In genomic region chr11:112361396-112361795, GRCh38 we compare ENCODE assay signal across 15 cellular contexts.
DNase-seq lines count a peak whose midpoint lies in the region; ATAC-seq and TF ChIP-seq lines count a peak whose summit lies in the region.
"Had no signal": no experiment of that assay in that cellular context is flagged by ENCODE, and none has a peak within 500 bp of the region (broad histone marks: within the 10 kb centered on the region; RNA-seq: fewer than 3 reads in every experiment).

No MANE protein-coding gene starts in this region.

- POLR2A ChIA-PET in IMR-90 (lab: Charles Lee; ENCODE audit: unreplicated experiment), result no interaction called here

- no TSS peak for BruUV-seq in IMR-90 (replicated peaks; lab: Mats Ljungman, UMichigan)

- CTCF ChIA-PET in IMR-90 (lab: Yijun Ruan, JAX), result no interaction called here

- intact Hi-C loops in IMR-90 (cut with micrococcal nuclease), result no loop called here

- no peaks in the 10 kb centered on the region for H3K79me1 ChIP-seq in IMR-90 (ENCODE audit: low read depth in 1 of 2, low read length in 2 of 2)
- no peaks in the 10 kb centered on the region for H3K79me1 ChIP-seq in mesenchymal stem cell (replicated peaks; ENCODE audit: low read length, poor library complexity, severe bottlenecking)

- peak overlapping the region; percentile 8; the same call in 1 of the 2 replicates for H2BK20ac ChIP-seq in IMR-90 (ENCODE audit: low read depth, low read length)

- H2AFZ ChIP-seq in IMR-90 (replicated peaks; ENCODE audit: low read length, poor library complexity) (no peak overlapping the region), mesenchymal stem cell (ENCODE audit: low read depth, low read length) (no peak overlapping the region)

- H3K4ac ChIP-seq in IMR-90 (ENCODE audit: low read depth, low read length) (peak overlapping the region; percentile 25; the same call in 1 of the 2 replicates), mesenchymal stem cell (ENCODE audit: low read depth in 1 of 2, low read length in 2 of 2) (no peak overlapping the region)

- H2AK5ac ChIP-seq in IMR-90 (ENCODE audit: low read depth, low read length) (peak overlapping the region; percentile 50; the same call in 1 of the 2 replicates), mesenchymal stem cell (ENCODE audit: low read length, severe bottlenecking) (no peak overlapping the region)

- TF ChIP-seq RAD21 in IMR-90 (IDR thresholded peaks at IDR 0.05; ENCODE audit: low read length), result no peak

- no peaks in the 10 kb centered on the region for H3K9me3 ChIP-seq in IMR-90 (ENCODE audit: control insufficient read depth, insufficient read depth, low read length)
- H3K9me3 ChIP-seq in mesenchymal stem cell (ENCODE audit: control insufficient read depth, low read length), result no peaks in the 10 kb centered on the region
- H3K9me3 ChIP-seq: BLaER1 treated with 17β-estradiol and CSF1 and Interleukin-3, amounts not matched to agents 10 nM and 100 nM had no signal

- no peak overlapping the region for H4K5ac ChIP-seq in IMR-90 (ENCODE audit: low read depth, low read length)

- no peak overlapping the region for H3K23ac ChIP-seq in IMR-90 (ENCODE audit: low read depth, low read length)
- no peak overlapping the region for H3K23ac ChIP-seq in mesenchymal stem cell (ENCODE audit: low read length in 2 of 2)

- H3K27ac ChIP-seq in IMR-90 (ENCODE audit: insufficient read depth, low read length) (no peak overlapping the region), mesenchymal stem cell (ENCODE audit: low read length, poor library complexity, severe bottlenecking) (no peak overlapping the region)
- H3K27ac ChIP-seq: BLaER1 treated with 17β-estradiol and CSF1 and Interleukin-3, amounts not matched to agents 10 nM and 100 nM had no signal

- H2BK15ac ChIP-seq in IMR-90 (ENCODE audit: low read depth, low read length) (peak overlapping the region; percentile 38; the same call in 2 of the 3 replicates), mesenchymal stem cell (ENCODE audit: low read depth, poor library complexity, severe bottlenecking) (peak overlapping the region; percentile 8)

- no peak overlapping the region for H2AK9ac ChIP-seq in IMR-90 (replicated peaks; ENCODE audit: low read depth, low read length, poor library complexity)

- in situ Hi-C loops in IMR-90 (cut with MboI; ENCODE audit: low sequenced_read_pairs), result loop anchor here (5.0 to 10.0 kb wide), 2 partner anchors 39 to 137 kb away; partner anchors contain the start of gene PTS

- no peak overlapping the region for H2BK12ac ChIP-seq in mesenchymal stem cell (ENCODE audit: low read length in 2 of 2)

- WGBS in IMR-90 (ENCODE audit: extremely low coverage in 2 of 2, insufficient read length in 1 of 2), 2 experiments, result no CpG with 5 or more reads among the region's 3 CpGs
- WGBS in mesenchymal stem cell, result 95% methylated on average over 2 of the region's 3 CpGs

- no peaks in the 10 kb centered on the region for H3K27me3 ChIP-seq in IMR-90 (ENCODE audit: control insufficient read depth, insufficient read depth, low read length)
- H3K27me3 ChIP-seq in mesenchymal stem cell (ENCODE audit: control insufficient read depth in 1 of 2, insufficient read depth in 1 of 2, low read length in 2 of 2), result no peaks in the 10 kb centered on the region
- H3K27me3 ChIP-seq: BLaER1 treated with 17β-estradiol and CSF1 and Interleukin-3, amounts not matched to agents 10 nM and 100 nM had no signal

- H3K4me3 ChIP-seq in IMR-90 (ENCODE audit: insufficient read depth, low read depth, low read length) (no peak overlapping the region), mesenchymal stem cell (ENCODE audit: insufficient read depth in 1 of 2, low read depth in 1 of 2, low read length in 2 of 2) (no peak overlapping the region)
- H3K4me3 ChIP-seq: BLaER1 treated with 17β-estradiol and CSF1 and Interleukin-3, amounts not matched to agents 10 nM and 100 nM had no signal

- no peak overlapping the region for H3K56ac ChIP-seq in IMR-90 (ENCODE audit: extremely low read depth, insufficient read depth, low read length)

- no peak for ATAC-seq in IMR-90 (ENCODE audit: low read depth)

- H3K9me1 ChIP-seq in IMR-90 (ENCODE audit: insufficient read depth, low read length), result peaks cover 29% of the 10 kb centered on the region

- peaks cover 25% of the 10 kb centered on the region for H3K4me1 ChIP-seq in IMR-90 (ENCODE audit: control insufficient read depth, insufficient read depth, low read length)
- H3K4me1 ChIP-seq in mesenchymal stem cell (ENCODE audit: control insufficient read depth, insufficient read depth, low read depth, low read length), result peaks cover 1% of the 10 kb centered on the region
- H3K4me1 ChIP-seq: BLaER1 treated with 17β-estradiol and CSF1 and Interleukin-3, amounts not matched to agents 10 nM and 100 nM had no signal

- DNase-seq in DMS79 (lab: John Stamatoyannopoulos, UW), result peak; percentile 11
- DNase-seq in IMR-90, result no peak
- DNase-seq in mesenchymal stem cell, result no peak
- peak; percentile 16 for DNase-seq in putamen (ENCODE audit: low spot score)
- no peak for DNase-seq in NOMO-1 treated with dmso at 0.1 percent for 144 hours (lab: John Stamatoyannopoulos, UW; ENCODE audit: unreplicated experiment)
- DNase-seq in NCI-H1694 (lab: John Stamatoyannopoulos, UW), result no peak
- DNase-seq in SIG-M5 treated with dmso at 0.1 percent for 504 hours (lab: John Stamatoyannopoulos, UW; ENCODE audit: unreplicated experiment), result no peak
- DNase-seq: ACHN; CD4-positive, CD25-positive, alpha-beta regulatory T cell; DMS 273 treated with DMSO at 0.1 percent for 48 hours; EL; GDM1; GOT3; H9 had no signal

- no peak overlapping the region for H4K8ac ChIP-seq in IMR-90 (ENCODE audit: low read depth in 2 of 2, low read length in 2 of 2)
- no peak overlapping the region for H4K8ac ChIP-seq in mesenchymal stem cell (ENCODE audit: low read length)

- H2BK5ac ChIP-seq in IMR-90 (ENCODE audit: low read depth, low read length, poor library complexity, severe bottlenecking) (no peak overlapping the region), mesenchymal stem cell (ENCODE audit: low read depth, low read length, poor library complexity, severe bottlenecking) (no peak overlapping the region)

- H4K91ac ChIP-seq in IMR-90 (ENCODE audit: insufficient read depth, low read depth, low read length) (peak overlapping the region; percentile 13; the same call in 1 of the 2 replicates), mesenchymal stem cell (ENCODE audit: low read length) (no peak overlapping the region)

- dilution Hi-C loops in IMR-90 (cut with HindIII; ENCODE audit: low sequenced_read_pairs, unreplicated experiment), result no loop called here

- TF ChIP-seq CTCF in IMR-90 (conservative IDR thresholded peaks at IDR 0.05; ENCODE audit: low read depth, low read length), result no peak

- no peak overlapping the region for H3K14ac ChIP-seq in IMR-90 (replicated peaks; ENCODE audit: low read depth, low read length)
- no peak overlapping the region for H3K14ac ChIP-seq in mesenchymal stem cell (ENCODE audit: low read length in 2 of 2)

- H2BK120ac ChIP-seq in IMR-90 (ENCODE audit: low read depth, low read length), result 0 out of 2 replicates have a peak overlapping the region, but pooled peaks have one; percentile 62
- H2BK120ac ChIP-seq in mesenchymal stem cell (ENCODE audit: low read depth, low read length), result no peak overlapping the region

- no peaks in the 10 kb centered on the region for H4K20me1 ChIP-seq in IMR-90 (ENCODE audit: insufficient read depth, low read length)
- H4K20me1 ChIP-seq: BLaER1 treated with 17β-estradiol and CSF1 and Interleukin-3, amounts not matched to agents 10 nM and 100 nM had no signal

- no peaks in the 10 kb centered on the region for H3K36me3 ChIP-seq in IMR-90 (ENCODE audit: control insufficient read depth, insufficient read depth, low read length)
- no peaks in the 10 kb centered on the region for H3K36me3 ChIP-seq in mesenchymal stem cell (ENCODE audit: control insufficient read depth in 1 of 2, insufficient read depth in 2 of 2, low read depth in 1 of 2, low read length in 2 of 2)
- H3K36me3 ChIP-seq: BLaER1 treated with 17β-estradiol and CSF1 and Interleukin-3, amounts not matched to agents 10 nM and 100 nM had no signal

- H3K18ac ChIP-seq in IMR-90 (ENCODE audit: low read depth, low read length) (no peak overlapping the region), mesenchymal stem cell (ENCODE audit: low read depth in 1 of 2, low read length in 2 of 2) (no peak overlapping the region)

- H3K9ac ChIP-seq in IMR-90 (ENCODE audit: low read depth, low read length) (no peak overlapping the region), mesenchymal stem cell (ENCODE audit: low read length) (no peak overlapping the region)
- H3K9ac ChIP-seq: BLaER1 treated with 17β-estradiol and CSF1 and Interleukin-3, amounts not matched to agents 10 nM and 100 nM had no signal

- TF ChIP-seq POLR2A in IMR-90 (IDR thresholded peaks at IDR 0.05; ENCODE audit: low read depth, low read length), result no peak

- H3K4me2 ChIP-seq in IMR-90 (ENCODE audit: low read depth, low read length) (no peak overlapping the region), mesenchymal stem cell (ENCODE audit: low read length, poor library complexity, severe bottlenecking) (no peak overlapping the region)
- H3K4me2 ChIP-seq: BLaER1 treated with 17β-estradiol and CSF1 and Interleukin-3, amounts not matched to agents 10 nM and 100 nM had no signal

TF ChIP-seq in IMR-90, 13 proteins besides CTCF, POLR2A, EP300 and RAD21 (continues in another document):
- TF ChIP-seq RCOR1 (IDR thresholded peaks at IDR 0.05; ENCODE audit: insufficient replicate concordance, low read length) (no peak), MAFK (IDR thresholded peaks at IDR 0.05; ENCODE audit: low read depth, low read length) (no peak), BHLHE40 (IDR thresholded peaks at IDR 0.05; ENCODE audit: low read depth, low read length) (no peak), NFE2L2 (IDR thresholded peaks at IDR 0.05; ENCODE audit: low read depth, low read length) (no peak), CHD1 (IDR thresholded peaks at IDR 0.05; ENCODE audit: low read depth, low read length) (no peak), USF2 (IDR thresholded peaks at IDR 0.05; ENCODE audit: low read depth, low read length) (no peak), MAZ (IDR thresholded peaks at IDR 0.05; ENCODE audit: borderline replicate concordance, low read depth, low read length) (no peak)

Comparison
In these comparisons a context has a peak if more than half of its experiments do, and no peak if none do; other contexts are left out.
1. DNase-seq: peak in DMS79 (single experiment) and putamen (single experiment); none in IMR-90 (single experiment), mesenchymal stem cell (single experiment), NOMO-1 treated with dmso at 0.1 percent for 144 hours (single experiment), NCI-H1694 (single experiment) and SIG-M5 treated with dmso at 0.1 percent for 504 hours (single experiment).